Comparison of ENCODE assay signal across 20 cellular contexts in genomic region chr11:45945392-45945999, GRCh38. TPM values are rescaled to one million over a fixed set of nuclear protein-coding genes. Genes with fewer than 3 reads are reported as not detected.
DNase-seq lines count a peak whose midpoint lies in the region; ATAC-seq and TF ChIP-seq lines count a peak whose summit lies in the region.
"Had no signal": no experiment of that assay in that cellular context is flagged by ENCODE, and none has a peak within 500 bp of the region (broad histone marks: within the 10 kb centered on the region; RNA-seq: fewer than 3 reads in every experiment).

No MANE protein-coding gene starts in this region.

- ATAC-seq in GM23338 (no peak), WTC11 (no peak)
- ATAC-seq in stimulated activated effector memory CD8-positive, alpha-beta T cell treated with anti-CD3 and anti-CD28 coated beads, Interleukin-12 subunit alpha, Interleukin-12 subunit beta, amount 100 ng/mL, for 72 hours = no peak

- H3K36me3 ChIP-seq in GM23338 (ENCODE audit: insufficient read depth) (peaks cover 9% of the 10 kb centered on the region; the same call in 1 of the 2 replicates), esophagus muscularis mucosa (peaks cover 39 to 92% (median 79%) of the 10 kb centered on the region in 4 donors)

- no peaks in the 10 kb centered on the region for H3K79me2 ChIP-seq in GM23338 (replicated peaks; ENCODE audit: insufficient read depth)

- H3K4me3 ChIP-seq in GM23338 (no peak overlapping the region), esophagus muscularis mucosa (no peak overlapping the region)

- H4K20me1 ChIP-seq in GM23338 (replicated peaks; ENCODE audit: insufficient read depth) = no peaks in the 10 kb centered on the region

- TF ChIP-seq CTCF in GM23338 (conservative IDR thresholded peaks at IDR 0.05; ENCODE audit: low read depth in 2 of 2) (no peak), WTC11 (IDR thresholded peaks at IDR 0.05) (no peak), esophagus muscularis mucosa (IDR thresholded peaks at IDR 0.05) (no peak)

- H3K4me3 Mint-ChIP-seq in GM23338 (no peak overlapping the region), WTC11 (no peak overlapping the region)
- no peak overlapping the region for H3K4me3 Mint-ChIP-seq in stimulated activated effector memory CD8-positive, alpha-beta T cell treated with anti-CD3 and anti-CD28 coated beads, Interleukin-12 subunit alpha, Interleukin-12 subunit beta, amount 100 ng/mL, for 72 hours

- H3K4me1 Mint-ChIP-seq in GM23338 (no peaks in the 10 kb centered on the region), WTC11 (no peaks in the 10 kb centered on the region)
- H3K4me1 Mint-ChIP-seq in stimulated activated effector memory CD8-positive, alpha-beta T cell treated with anti-CD3 and anti-CD28 coated beads, Interleukin-12 subunit alpha, Interleukin-12 subunit beta, amount 100 ng/mL, for 72 hours = no peaks in the 10 kb centered on the region

- 62% methylated on average over 3 of the region's 3 CpGs for WGBS in esophagus muscularis mucosa

- no peaks in the 10 kb centered on the region for H3K9me2 ChIP-seq in GM23338 (ENCODE audit: insufficient read depth)

- H3K36me3 Mint-ChIP-seq in GM23338 (ENCODE audit: low read depth) (peaks cover 14% of the 10 kb centered on the region; the same call in 2 of the 3 replicates), WTC11 (peaks cover 27% of the 10 kb centered on the region)
- peaks cover 88% of the 10 kb centered on the region for H3K36me3 Mint-ChIP-seq in stimulated activated effector memory CD8-positive, alpha-beta T cell treated with anti-CD3 and anti-CD28 coated beads, Interleukin-12 subunit alpha, Interleukin-12 subunit beta, amount 100 ng/mL, for 72 hours

- no peaks in the 10 kb centered on the region for H3K4me1 ChIP-seq in GM23338 (ENCODE audit: insufficient read depth)
- H3K4me1 ChIP-seq in esophagus muscularis mucosa = peaks cover 0 to 7% (median 0%) of the 10 kb centered on the region in 4 donors

- POLR2A ChIA-PET in WTC11 (lab: Charles Lee) = no interaction called here

- no peak for TF ChIP-seq POLR2A in esophagus muscularis mucosa (IDR thresholded peaks at IDR 0.05; ENCODE audit: low read depth)

- H3K27ac Mint-ChIP-seq in GM23338 (0 out of 2 replicates have a peak overlapping the region, but pooled peaks have one; percentile 10), WTC11 (0 out of 2 replicates have a peak overlapping the region, but pooled peaks have one; percentile 35)
- H3K27ac Mint-ChIP-seq in stimulated activated effector memory CD8-positive, alpha-beta T cell treated with anti-CD3 and anti-CD28 coated beads, Interleukin-12 subunit alpha, Interleukin-12 subunit beta, amount 100 ng/mL, for 72 hours = peak overlapping the region; percentile 30

- intact Hi-C loops in esophagus muscularis mucosa (cut with DNase I) = no loop called here

- H3K9me3 ChIP-seq in esophagus muscularis mucosa = no peaks in the 10 kb centered on the region

- 0 out of 2 replicates have a peak, but pooled peaks cover 3% of the 10 kb centered on the region for H3F3A ChIP-seq in GM23338 (replicated peaks; ENCODE audit: low read depth)

- no peak overlapping the region for H2AFZ ChIP-seq in GM23338

- H3K9me3 Mint-ChIP-seq in GM23338 (no peaks in the 10 kb centered on the region), WTC11 (no peaks in the 10 kb centered on the region)
- no peaks in the 10 kb centered on the region for H3K9me3 Mint-ChIP-seq in stimulated activated effector memory CD8-positive, alpha-beta T cell treated with anti-CD3 and anti-CD28 coated beads, Interleukin-12 subunit alpha, Interleukin-12 subunit beta, amount 100 ng/mL, for 72 hours

- H3K27ac ChIP-seq in GM23338 (ENCODE audit: low read depth) (0 out of 2 replicates have a peak overlapping the region, but pooled peaks have one; percentile 39), esophagus muscularis mucosa (replicated peaks in 1 of 4) (no peak overlapping the region)
- H3K27ac ChIP-seq: C4-2B, HL-60 had no signal

- no peak for TF ChIP-seq EP300 in esophagus muscularis mucosa (IDR thresholded peaks at IDR 0.05)

- no peak for DNase-seq in GM23338 (ENCODE audit: low spot score)
- no peak for DNase-seq in WTC11 (ENCODE audit: low spot score)
- peak; percentile 70 for DNase-seq in esophagus muscularis mucosa (ENCODE audit: extremely low spot score)
- no peak for DNase-seq in stimulated activated effector memory CD8-positive, alpha-beta T cell treated with anti-CD3 and anti-CD28 coated beads, Interleukin-12 subunit alpha, Interleukin-12 subunit beta, amount 100 ng/mL, for 72 hours (ENCODE audit: low spot score in 2 of 2)
- DNase-seq in AG20443 (ENCODE audit: low spot score) = no peak
- no peak for DNase-seq in NCI-H524 treated with DMSO at 0.1 percent for 48 hours (lab: John Stamatoyannopoulos, UW)
- no peak for DNase-seq in NCI-H1048 (lab: John Stamatoyannopoulos, UW)
- DNase-seq: DMS79 treated with DMSO at 0.1 percent for 48 hours, H7, IMR-90, Karpas-422, NCI-H1436, NCI-H1930, NCI-H226, NCI-H524, SHP77 treated with DMSO at 0.1 percent for 48 hours had no signal

- H3K27me3 Mint-ChIP-seq in GM23338 (ENCODE audit: insufficient read depth, low read depth, poor library complexity) (no peaks in the 10 kb centered on the region), WTC11 (ENCODE audit: low read depth) (no peaks in the 10 kb centered on the region)

- CTCF ChIA-PET in WTC11 (lab: Charles Lee) = no interaction called here

- H3K27me3 ChIP-seq in GM23338 (ENCODE audit: insufficient read depth) (no peaks in the 10 kb centered on the region), esophagus muscularis mucosa (no peaks in the 10 kb centered on the region)

- H3K4me2 ChIP-seq in GM23338 = no peak overlapping the region

TF ChIP-seq in GM23338, 12 proteins besides CTCF, POLR2A, EP300 and RAD21 (continues in another document):
- no peak for TF ChIP-seq JUNB (IDR thresholded peaks at IDR 0.05; ENCODE audit: unreplicated experiment)
- TF ChIP-seq, protein P1, sequence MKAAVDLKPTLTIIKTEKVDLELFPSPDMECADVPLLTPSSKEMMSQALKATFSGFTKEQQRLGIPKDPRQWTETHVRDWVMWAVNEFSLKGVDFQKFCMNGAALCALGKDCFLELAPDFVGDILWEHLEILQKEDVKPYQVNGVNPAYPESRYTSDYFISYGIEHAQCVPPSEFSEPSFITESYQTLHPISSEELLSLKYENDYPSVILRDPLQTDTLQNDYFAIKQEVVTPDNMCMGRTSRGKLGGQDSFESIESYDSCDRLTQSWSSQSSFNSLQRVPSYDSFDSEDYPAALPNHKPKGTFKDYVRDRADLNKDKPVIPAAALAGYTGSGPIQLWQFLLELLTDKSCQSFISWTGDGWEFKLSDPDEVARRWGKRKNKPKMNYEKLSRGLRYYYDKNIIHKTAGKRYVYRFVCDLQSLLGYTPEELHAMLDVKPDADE (IDR thresholded peaks at IDR 0.05) = no peak
- no peak for TF ChIP-seq CREB1 (CRISPR knock-in tag; IDR thresholded peaks at IDR 0.05; ENCODE audit: low read depth)
- no peak for TF ChIP-seq STAT1 (IDR thresholded peaks at IDR 0.05; ENCODE audit: unreplicated experiment)
- no peak for TF ChIP-seq POLR2AphosphoS5 (IDR thresholded peaks at IDR 0.05; ENCODE audit: low read depth)
- TF ChIP-seq EZH2phosphoT487 (IDR thresholded peaks at IDR 0.05; ENCODE audit: unreplicated experiment) = no peak

TF ChIP-seq in WTC11, 78 proteins besides CTCF, POLR2A, EP300 and RAD21:
- TF ChIP-seq, protein P2, sequence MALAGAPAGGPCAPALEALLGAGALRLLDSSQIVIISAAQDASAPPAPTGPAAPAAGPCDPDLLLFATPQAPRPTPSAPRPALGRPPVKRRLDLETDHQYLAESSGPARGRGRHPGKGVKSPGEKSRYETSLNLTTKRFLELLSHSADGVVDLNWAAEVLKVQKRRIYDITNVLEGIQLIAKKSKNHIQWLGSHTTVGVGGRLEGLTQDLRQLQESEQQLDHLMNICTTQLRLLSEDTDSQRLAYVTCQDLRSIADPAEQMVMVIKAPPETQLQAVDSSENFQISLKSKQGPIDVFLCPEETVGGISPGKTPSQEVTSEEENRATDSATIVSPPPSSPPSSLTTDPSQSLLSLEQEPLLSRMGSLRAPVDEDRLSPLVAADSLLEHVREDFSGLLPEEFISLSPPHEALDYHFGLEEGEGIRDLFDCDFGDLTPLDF (CRISPR knock-in tag; IDR thresholded peaks at IDR 0.05) = no peak
- TF ChIP-seq TP53 (CRISPR knock-in tag; IDR thresholded peaks at IDR 0.05) = no peak
- no peak for TF ChIP-seq RORB (CRISPR knock-in tag; IDR thresholded peaks at IDR 0.05)
- no peak for TF ChIP-seq MAX (CRISPR knock-in tag; IDR thresholded peaks at IDR 0.05)

RNA-seq across cellular contexts. Expression of gene LARGE2, which starts 23.0 kb away (rescaled TPM):
- 74.5 and 107 TPM in 2 replicates for total RNA-seq in GM23338 (2014; rRNA removed; shearing (Covaris generic))
- 89.8 and 97.8 TPM in 2 replicates for polyA plus RNA-seq in GM23338 (2016; fragmentation: Nextera tagmentation; extraction: Ambion mirVana)
- total RNA-seq in WTC11 (2021) (124 to 132 TPM (median 126 TPM) in 3 replicates), esophagus muscularis mucosa (under 1 TPM in 1 of 4 donors, not detected in 3; 0.17 TPM)
- total RNA-seq: G401, IMR-90 had no signal

RNA-seq across cellular contexts. Expression of gene PEX16, which starts 27.8 kb away (rescaled TPM):
- total RNA-seq in GM23338 (2014; rRNA removed; shearing (Covaris generic)) = 22.4 and 34.1 TPM in 2 replicates
- 23.3 and 27.6 TPM in 2 replicates for polyA plus RNA-seq in GM23338 (2016; fragmentation: Nextera tagmentation; extraction: Ambion mirVana)
- total RNA-seq in WTC11 (2021) = 35.8 to 39.3 TPM (median 36.0 TPM) in 3 replicates
- total RNA-seq in esophagus muscularis mucosa = 10 to 100 TPM; 15.4 to 32.2 (median 23.2) TPM

RNA-seq across cellular contexts. Expression of gene FREY1, which starts 38.4 kb away (rescaled TPM):
- 1.1 TPM in 1 of 2 replicates, not detected in the other for total RNA-seq in GM23338 (2014; rRNA removed; shearing (Covaris generic))
- polyA plus RNA-seq in GM23338 (2016; fragmentation: Nextera tagmentation; extraction: Ambion mirVana) = not detected in 2 replicates
- 1.6 to 2.1 TPM (median 1.8 TPM) in 3 replicates for total RNA-seq in WTC11 (2021)
- total RNA-seq in esophagus muscularis mucosa = 1 to 10 TPM in 3 of 4 donors, under 1 TPM in 1; 0.65 to 3.7 (median 1.4) TPM
- total RNA-seq: IMR-90, RPMI7951 had no signal

Comparison
In these comparisons a context has a peak if more than half of its experiments do, and no peak if none do; other contexts are left out.
1. RNA of gene LARGE2, which starts 23.0 kb away (total RNA-seq): 124 to 132 TPM in WTC11 and 74.5 to 107 TPM in GM23338; 0.17 TPM in esophagus muscularis mucosa; every median in the first group is over 10 times any median in the second.
2. Peak in every context shown above with its lines, with median percentiles within 50 percentile points of each other: H3K27ac Mint-ChIP-seq.